ENCODE assay signal across 14 cellular contexts in the genomic region with DNA sequence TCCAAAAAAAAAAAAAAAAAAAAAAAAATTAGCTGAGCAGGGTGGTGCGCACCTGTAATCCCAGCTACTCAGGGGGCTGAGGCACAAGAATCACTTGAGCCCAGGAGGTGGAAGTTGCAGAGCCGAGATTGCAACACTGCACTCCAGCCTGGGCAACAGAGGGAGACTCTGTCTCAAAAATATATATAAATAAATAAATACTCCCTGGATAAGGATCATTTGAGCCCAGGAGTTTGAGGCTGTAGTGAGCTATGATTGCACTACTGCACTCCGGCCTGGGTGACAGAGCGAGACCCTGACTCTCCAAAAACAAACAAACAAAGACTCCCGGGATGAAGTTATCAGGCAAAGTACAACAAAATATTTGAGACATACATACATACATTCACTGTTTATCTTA.
DNase-seq lines count a peak whose midpoint lies in the region; ATAC-seq and TF ChIP-seq lines count a peak whose summit lies in the region.
"Had no signal": no experiment of that assay in that cellular context is flagged by ENCODE, and none has a peak within 500 bp of the region (broad histone marks: within the 10 kb centered on the region; RNA-seq: fewer than 3 reads in every experiment).

No MANE protein-coding gene starts in this region.

- no peak for TF ChIP-seq CTCF in RWPE2 (IDR thresholded peaks at IDR 0.05; ENCODE audit: poor library complexity, severe bottlenecking)

- H3K4me1 ChIP-seq in RWPE2 (ENCODE audit: insufficient read depth, poor library complexity, severe bottlenecking), result peaks cover 20% of the 10 kb centered on the region

- ATAC-seq in RWPE2 (ENCODE audit: low read depth), result no peak
- ATAC-seq in stimulated activated naive B cell treated with anti-CD40 and anti-IgM and Interleukin-4, amounts not matched to agents 10 μg/mL and 1 μg/mL and 100 μg/mL, for 72 hours (replicated peaks), result no peak
- no peak for ATAC-seq in HG03469 (IDR thresholded peaks at IDR 0.05; ENCODE audit: unreplicated experiment)
- ATAC-seq: Right ventricle myocardium inferior; stimulated activated naive CD8-positive, alpha-beta T cell treated with anti-CD3 and anti-CD28 coated beads, Interleukin-15, amount 100 ng/mL, for 72 hours had no signal

- peak overlapping the region; percentile 74 for H3K27ac ChIP-seq in RWPE2 (ENCODE audit: poor library complexity, severe bottlenecking)

- H3K4me3 ChIP-seq in RWPE2 (ENCODE audit: severe bottlenecking), result no peak overlapping the region

- peak; percentile 26 for DNase-seq in activated CD8-positive, alpha-beta memory T cell treated with anti-CD3 and anti-CD28 coated beads, Interleukin-2, amount 50 U/mL, for 48 hours
- no peak for DNase-seq in activated CD8-positive, alpha-beta memory T cell treated with anti-CD3 and anti-CD28 coated beads, Interleukin-2, amount 50 U/mL, for 4 hours
- DNase-seq in RWPE2 (ENCODE audit: low spot score) (no peak), fibroblast of gingiva (ENCODE audit: low read depth) (peak; percentile 24), globus pallidus (ENCODE audit: low spot score) (no peak)
- no peak for DNase-seq in stimulated activated naive B cell treated with anti-CD40 and anti-IgM and Interleukin-4, amounts not matched to agents 10 μg/mL and 1 μg/mL and 100 μg/mL, for 72 hours
- no peak for DNase-seq in stimulated activated CD4-positive, alpha-beta T cell treated with anti-CD3 and anti-CD28 coated beads, Interleukin-15, amount 100 ng/mL, for 24 hours
- DNase-seq: dermis blood vessel endothelial cell; NCI-H1930; nucleus accumbens; stimulated activated naive CD8-positive, alpha-beta T cell treated with anti-CD3 and anti-CD28 coated beads, Interleukin-15, amount 100 ng/mL, for 72 hours; T-helper 9 cell had no signal

- peak overlapping the region; percentile 3 for H3K27ac Mint-ChIP-seq in stimulated activated naive B cell treated with anti-CD40 and anti-IgM and Interleukin-4, amounts not matched to agents 10 μg/mL and 1 μg/mL and 100 μg/mL, for 72 hours
- H3K27ac Mint-ChIP-seq: stimulated activated naive CD8-positive, alpha-beta T cell treated with anti-CD3 and anti-CD28 coated beads, Interleukin-15, amount 100 ng/mL, for 72 hours had no signal

- H3K36me3 Mint-ChIP-seq in stimulated activated naive B cell treated with anti-CD40 and anti-IgM and Interleukin-4, amounts not matched to agents 10 μg/mL and 1 μg/mL and 100 μg/mL, for 72 hours, result peaks cover 9 to 13% of the 10 kb centered on the region in 2 donors

- peaks cover 20 to 55% of the 10 kb centered on the region in 2 donors for H3K4me1 Mint-ChIP-seq in stimulated activated naive B cell treated with anti-CD40 and anti-IgM and Interleukin-4, amounts not matched to agents 10 μg/mL and 1 μg/mL and 100 μg/mL, for 72 hours

- no peaks in the 10 kb centered on the region for H3K9me3 ChIP-seq in RWPE2 (ENCODE audit: severe bottlenecking)

- H3K27me3 ChIP-seq in RWPE2 (ENCODE audit: insufficient read depth, poor library complexity, severe bottlenecking), result no peaks in the 10 kb centered on the region

- H3K4me3 Mint-ChIP-seq in stimulated activated naive B cell treated with anti-CD40 and anti-IgM and Interleukin-4, amounts not matched to agents 10 μg/mL and 1 μg/mL and 100 μg/mL, for 72 hours, result no peak overlapping the region

- H3K36me3 ChIP-seq in RWPE2 (ENCODE audit: low read depth), result no peaks in the 10 kb centered on the region

- no peaks in the 10 kb centered on the region for H3K27me3 Mint-ChIP-seq in stimulated activated naive B cell treated with anti-CD40 and anti-IgM and Interleukin-4, amounts not matched to agents 10 μg/mL and 1 μg/mL and 100 μg/mL, for 72 hours
- H3K27me3 Mint-ChIP-seq: stimulated activated naive CD8-positive, alpha-beta T cell treated with anti-CD3 and anti-CD28 coated beads, Interleukin-15, amount 100 ng/mL, for 72 hours had no signal

- no peaks in the 10 kb centered on the region for H3K9me3 Mint-ChIP-seq in stimulated activated naive B cell treated with anti-CD40 and anti-IgM and Interleukin-4, amounts not matched to agents 10 μg/mL and 1 μg/mL and 100 μg/mL, for 72 hours
- H3K9me3 Mint-ChIP-seq: stimulated activated naive CD8-positive, alpha-beta T cell treated with anti-CD3 and anti-CD28 coated beads, Interleukin-15, amount 100 ng/mL, for 72 hours had no signal

Comparison
In these comparisons a context has a peak if more than half of its experiments do, and no peak if none do; other contexts are left out.
1. DNase-seq: peak in activated CD8-positive, alpha-beta memory T cell treated with anti-CD3 and anti-CD28 coated beads, Interleukin-2, amount 50 U/mL, for 48 hours (single experiment) and fibroblast of gingiva (single experiment); none in activated CD8-positive, alpha-beta memory T cell treated with anti-CD3 and anti-CD28 coated beads, Interleukin-2, amount 50 U/mL, for 4 hours (single experiment), RWPE2 (single experiment), stimulated activated naive B cell treated with anti-CD40 and anti-IgM and Interleukin-4, amounts not matched to agents 10 μg/mL and 1 μg/mL and 100 μg/mL, for 72 hours (single experiment), globus pallidus (single experiment) and stimulated activated CD4-positive, alpha-beta T cell treated with anti-CD3 and anti-CD28 coated beads, Interleukin-15, amount 100 ng/mL, for 24 hours (single experiment).